ENCODE assay signal across 27 cellular contexts in the genomic region with DNA sequence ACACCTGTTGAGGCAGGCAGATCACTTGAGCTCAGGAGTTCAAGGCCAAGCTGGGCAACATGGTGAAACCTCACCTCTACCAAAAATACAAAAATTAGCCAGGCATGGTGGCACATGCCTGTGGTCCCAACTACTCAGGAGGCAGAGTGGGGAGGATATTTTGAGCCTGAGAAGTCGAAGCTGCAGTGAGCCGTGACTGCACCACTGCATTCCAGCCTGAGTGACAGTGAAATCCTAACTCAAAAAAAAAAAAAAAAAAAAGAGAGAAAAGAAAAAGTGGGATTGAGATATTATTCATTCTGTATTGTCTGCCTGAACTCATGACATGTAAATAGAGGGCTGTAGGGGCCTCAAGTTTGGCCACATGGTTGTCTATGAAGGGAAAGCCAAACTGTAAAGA. TPM values are rescaled to one million over a fixed set of nuclear protein-coding genes. Genes with fewer than 3 reads are reported as not detected.
DNase-seq lines count a peak whose midpoint lies in the region; ATAC-seq, FAIRE-seq and TF ChIP-seq lines count a peak whose summit lies in the region.
"Had no signal": no experiment of that assay in that cellular context is flagged by ENCODE, and none has a peak within 500 bp of the region (broad histone marks: within the 10 kb centered on the region; RNA-seq: fewer than 3 reads in every experiment).

No MANE protein-coding gene starts in this region.

- TF ChIP-seq CTCF in RWPE1 (conservative IDR thresholded peaks at IDR 0.05; ENCODE audit: low read depth) (no peak), osteoblast (IDR thresholded peaks at IDR 0.05; ENCODE audit: extremely low read depth, low read depth, low read length) (no peak)

- no peaks in the 10 kb centered on the region for H3K79me2 ChIP-seq in osteoblast (ENCODE audit: insufficient read depth, low read length)
- H3K79me2 ChIP-seq: parathyroid adenoma had no signal

- H3K4me2 ChIP-seq in osteoblast (ENCODE audit: insufficient read depth, low read length), result no peak overlapping the region
- H3K4me2 ChIP-seq: KMS-11 had no signal

- POLR2A ChIA-PET in RWPE1 (lab: Yijun Ruan, JAX; ENCODE audit: low non-redundant PET), result no interaction called here

- H3K27ac ChIP-seq in RWPE1, result peak overlapping the region; percentile 39; the same call in 1 of the 2 replicates
- H3K27ac ChIP-seq in epithelial cell of prostate, result peak overlapping the region; percentile 90
- H3K27ac ChIP-seq in osteoblast (ENCODE audit: low read depth, low read length), result peak overlapping the region; percentile 91
- H3K27ac ChIP-seq: KMS-11, parathyroid adenoma, right lobe of liver, suprapubic skin had no signal

- H3K27me3 ChIP-seq in osteoblast (ENCODE audit: insufficient read depth, low read length), result no peaks in the 10 kb centered on the region
- H3K27me3 ChIP-seq: right lobe of liver, suprapubic skin had no signal

- peaks cover 8% of the 10 kb centered on the region for H3K36me3 ChIP-seq in osteoblast (ENCODE audit: insufficient read depth, low read length)

- no peak for ATAC-seq in activated CD4-positive, CD25-positive, alpha-beta regulatory T cell treated with anti-CD3 and anti-CD28 coated beads, Interleukin-2, amount 50 U/mL, for 24 hours
- ATAC-seq: activated CD4-positive, alpha-beta T cell treated with anti-CD3 and anti-CD28 coated beads for 36 hours; activated T-cell treated with anti-CD3 and anti-CD28 coated beads, Interleukin-2, amount 50 U/mL, for 72 hours; esophagus mucosa; left lobe of liver; natural killer cell treated with Interleukin-12 subunit alpha and Interleukin-12 subunit beta and Interleukin-15 and Interleukin-18, amount 100 ng/mL, for 72 hours; right lobe of liver; Right ventricle myocardium inferior had no signal

- no peak overlapping the region for H3K4me3 ChIP-seq in osteoblast (ENCODE audit: insufficient read depth, low read length)
- H3K4me3 ChIP-seq: right lobe of liver, suprapubic skin had no signal

- H3K4me1 ChIP-seq in osteoblast (ENCODE audit: insufficient read depth, low read length), result peaks cover 33% of the 10 kb centered on the region
- H3K4me1 ChIP-seq: parathyroid adenoma, right lobe of liver, suprapubic skin had no signal

- CTCF ChIA-PET in RWPE1 (lab: Yijun Ruan, JAX), result no interaction called here

- no peak for FAIRE-seq in frontal cortex (lab: Jason Lieb, UNC)
- FAIRE-seq: GM18507 had no signal

- no peak overlapping the region for H2AFZ ChIP-seq in osteoblast (ENCODE audit: low read length)
- H2AFZ ChIP-seq: parathyroid adenoma had no signal

- no peaks in the 10 kb centered on the region for H4K20me1 ChIP-seq in osteoblast (ENCODE audit: insufficient read depth, low read length)

- no peaks in the 10 kb centered on the region for H3K9me3 ChIP-seq in osteoblast (ENCODE audit: low read depth, low read length)
- H3K9me3 ChIP-seq: right lobe of liver, suprapubic skin had no signal

- DNase-seq in EH (ENCODE audit: low read depth), result peak; percentile 73
- DNase-seq in RWPE1 (ENCODE audit: low spot score), result no peak
- DNase-seq in epithelial cell of prostate (ENCODE audit: low read depth, low spot score), result no peak
- no peak for DNase-seq in osteoblast (ENCODE audit: insufficient read length, low spot score, missing footprints)
- no peak for DNase-seq in SKM-1 treated with dmso at 0.1 percent for 144 hours (lab: John Stamatoyannopoulos, UW; ENCODE audit: unreplicated experiment)
- no peak for DNase-seq in frontal cortex (ENCODE audit: low spot score in 2 of 2)
- no peak for DNase-seq in AG08396 (ENCODE audit: low spot score)
- DNase-seq: activated CD4-positive, alpha-beta T cell treated with anti-CD3 and anti-CD28 coated beads for 36 hours; activated naive CD4-positive, alpha-beta T cell treated with anti-CD3 and anti-CD28 coated beads, Interleukin-2, amount 10 ng/mL, durations not matched to agents 7 days and 5 days; activated T-cell treated with anti-CD3 and anti-CD28 coated beads, Interleukin-2, amount 50 U/mL, for 72 hours; DMS 273 treated with DMSO at 0.1 percent for 48 hours; effector CD4-positive, alpha-beta T cell; GDM1; H7; NCI-H2029; NCI-H2227 treated with DMSO at 0.1 percent for 48 hours; NCI-H774; right lobe of liver had no signal

RNA-seq across cellular contexts. Expression of gene WNT2B, which starts 37.3 kb away (rescaled TPM):
- total RNA-seq in osteoblast (1.5 and 2.2 TPM in 2 replicates), frontal cortex (2.0 TPM)

Comparison
In these comparisons a context has a peak if more than half of its experiments do, and no peak if none do; other contexts are left out.
1. H3K27ac ChIP-seq: peak in every context shown above with its lines; median percentile 91 in osteoblast; 90 in epithelial cell of prostate; 39 in RWPE1.